In genomic region chr12:6867407-6868210, GRCh38 we compare ENCODE assay signal across 8 cellular contexts. TPM values are rescaled to one million over a fixed set of nuclear protein-coding genes. Genes with fewer than 3 reads are reported as not detected.
DNase-seq lines count a peak whose midpoint lies in the region; ATAC-seq, FAIRE-seq and TF ChIP-seq lines count a peak whose summit lies in the region.

TSS of gene TPI1 (plus strand) at chr12:6867531. CDS start at chr12:6867567, 36 bp downstream.

- H3K36me3 ChIP-seq in BJ (ENCODE audit: control insufficient read depth, insufficient read depth, low read length): peaks cover 38% of the 10 kb centered on the region
- peaks cover 2 to 33% of the 10 kb centered on the region in 2 experiments for H3K36me3 ChIP-seq in endothelial cell of umbilical vein (ENCODE audit: control insufficient read depth in 2 of 2, extremely low read depth in 1 of 2, insufficient read depth in 2 of 2, low read length in 2 of 2)

- dilution Hi-C loops in endothelial cell of umbilical vein (cut with MboI; ENCODE audit: extremely low pct_ligation_motif_present, low sequenced_read_pairs): no loop called here

- H2AFZ ChIP-seq in endothelial cell of umbilical vein (ENCODE audit: low read depth, low read length): peak within 1 kb of the TSS; percentile 68

- POLR2A ChIA-PET in BJ (lab: Charles Lee): interaction anchor here (0.6 to 4.7 kb wide), 7 partner anchors 11 to 403 kb away, joined by 3 to 34 read pairs (median 5); partner anchors contain the start of genes CDCA3, GAPDH and USP5
- POLR2A ChIA-PET in endothelial cell of umbilical vein (lab: Charles Lee): interaction anchor here (0.6 to 2.4 kb wide), 17 partner anchors 15 to 794 kb away, joined by 3 to 48 read pairs (median 4); partner anchors contain the start of genes C12orf57, CDCA3, LRRC23 and MLF2

- peaks cover 32% of the 10 kb centered on the region for H3K4me1 ChIP-seq in endothelial cell of umbilical vein (ENCODE audit: control insufficient read depth, extremely low read depth, insufficient read depth, low read length)

- H3K9me1 ChIP-seq in endothelial cell of umbilical vein (replicated peaks; ENCODE audit: control insufficient read depth, extremely low read depth, insufficient read depth, low read length): no peaks in the 10 kb centered on the region

- peaks cover 37% of the 10 kb centered on the region for H3K79me2 ChIP-seq in endothelial cell of umbilical vein (ENCODE audit: control insufficient read depth, insufficient read depth, low read length)

- no peaks in the 10 kb centered on the region for H4K20me1 ChIP-seq in endothelial cell of umbilical vein (replicated peaks; ENCODE audit: control insufficient read depth, extremely low read depth, insufficient read depth, low read length)

- DNase-seq in BJ (ENCODE audit: low read depth) (no peak), GM19239 (ENCODE audit: insufficient read length, low spot score) (peak; percentile 78), NOMO-1 (lab: John Stamatoyannopoulos, UW; ENCODE audit: unreplicated experiment in 2 of 2) (peak; percentile 22 to 81), activated T-cell treated with anti-CD3 and anti-CD28 coated beads for 1 hour (ENCODE audit: low read depth) (peak; percentile 68), endothelial cell of umbilical vein (ENCODE audit: low read depth, low spot score) (peak; percentile 78), midbrain (lab: John Stamatoyannopoulos, UW) (peak; percentile 90)
- DNase-seq in stimulated activated CD8-positive, alpha-beta memory T cell treated with anti-CD3 and anti-CD28 coated beads, Interleukin-15, amount 100 ng/mL, for 48 hours (ENCODE audit: low read depth in 2 of 2): peak; percentile 71 to 72

- H3K27me3 ChIP-seq in BJ (ENCODE audit: control insufficient read depth, insufficient read depth, low read length) (no peaks in the 10 kb centered on the region), endothelial cell of umbilical vein (ENCODE audit: control insufficient read depth in 2 of 2, insufficient read depth in 2 of 2, low read length in 2 of 2) (no peaks in the 10 kb centered on the region)

- FAIRE-seq in GM19239 (lab: Jason Lieb, UNC) (peak; percentile 85), endothelial cell of umbilical vein (lab: Jason Lieb, UNC) (peak; percentile 86)

- TF ChIP-seq POLR2A in endothelial cell of umbilical vein (IDR thresholded peaks at IDR 0.05; ENCODE audit: low read depth, low read length): peak; percentile 98

- no peaks in the 10 kb centered on the region for H3K9me3 ChIP-seq in endothelial cell of umbilical vein (replicated peaks; ENCODE audit: control insufficient read depth, insufficient read depth, low read length)

- peak within 1 kb of the TSS; percentile 67 for H3K9ac ChIP-seq in endothelial cell of umbilical vein (replicated peaks; ENCODE audit: extremely low read depth, insufficient read depth, low read length)

- no TSS peak for BruUV-seq in endothelial cell of umbilical vein (replicated peaks; lab: Mats Ljungman, UMichigan)

- peak within 1 kb of the TSS; percentile 43 for H3K27ac ChIP-seq in endothelial cell of umbilical vein (ENCODE audit: insufficient read depth, low read depth, low read length)

- intact Hi-C loops in endothelial cell of umbilical vein (cut with micrococcal nuclease): loop anchor here (1.0 kb wide), 1 partner anchor 15 kb away; the partner anchor contains the start of gene USP5

- peak; percentile 63 for ATAC-seq in HG03460 (IDR thresholded peaks at IDR 0.05; ENCODE audit: unreplicated experiment)

- H3K4me2 ChIP-seq in endothelial cell of umbilical vein (ENCODE audit: insufficient read depth, low read length): peak within 1 kb of the TSS; percentile 75

- H3K4me3 ChIP-seq in BJ (ENCODE audit: low read depth, low read length): peak within 1 kb of the TSS; percentile 98
- peak within 1 kb of the TSS; percentile 60 to 95 (median 75) for H3K4me3 ChIP-seq in endothelial cell of umbilical vein (replicated peaks in 1 of 3; ENCODE audit: insufficient read depth in 1 of 3, low read depth in 1 of 3, low read length in 3 of 3)

- CTCF ChIA-PET in BJ (lab: Yijun Ruan, JAX): interaction anchor here (0.9 to 9.7 kb wide), 10 partner anchors 7 to 112 kb away, joined by 3 to 112 read pairs (median 6); partner anchors contain the start of genes CDCA3, ENO2, LRRC23 and PTMS
- CTCF ChIA-PET in endothelial cell of umbilical vein (lab: Charles Lee): interaction anchor here (0.8 to 3.9 kb wide), 8 partner anchors 15 to 241 kb away, joined by 3 to 43 read pairs (median 12); partner anchors contain the start of genes C1RL, CDCA3, MLF2 and USP5

- TF ChIP-seq CTCF in BJ (IDR thresholded peaks at IDR 0.05; ENCODE audit: insufficient read depth, low read depth, low read length): no peak
- no peak for TF ChIP-seq CTCF in endothelial cell of umbilical vein (IDR thresholded peaks at IDR 0.05; ENCODE audit: extremely low read depth in 1 of 2, insufficient read depth in 1 of 2, low read depth in 1 of 2, low read length in 2 of 2)

TF ChIP-seq in endothelial cell of umbilical vein, 7 proteins besides CTCF, POLR2A, EP300 and RAD21:
- TF ChIP-seq EZH2 (IDR thresholded peaks at IDR 0.05; ENCODE audit: borderline replicate concordance, low read depth, low read length, severe bottlenecking): no peak
- TF ChIP-seq POLR2AphosphoS5 (IDR thresholded peaks at IDR 0.05; ENCODE audit: insufficient read depth, low read depth, low read length): peak; percentile 99
- TF ChIP-seq MYC (IDR thresholded peaks at IDR 0.05; ENCODE audit: low read depth, low read length): no peak

RNA-seq across cellular contexts. Expression of gene TPI1, which starts in this region (rescaled TPM):
- 2,446 and 2,656 TPM in 2 replicates for polyA plus RNA-seq in BJ (2011; rRNA removed)
- 955 and 1,949 TPM in 2 replicates for polyA minus RNA-seq in BJ (2011; rRNA and poly(A)+ RNA removed)
- 643 and 676 TPM in 2 replicates for total RNA-seq in endothelial cell of umbilical vein
- polyA plus RNA-seq in endothelial cell of umbilical vein: 1,816 and 2,057 TPM in 2 replicates
- polyA plus RNA-seq in endothelial cell of umbilical vein (2011; cell fraction: cytosol; rRNA removed): 1,485 and 1,791 TPM in 2 replicates
- polyA plus RNA-seq in endothelial cell of umbilical vein (2011; cell fraction: nucleus; rRNA removed): 885 and 1,074 TPM in 2 replicates
- polyA plus RNA-seq in endothelial cell of umbilical vein (2012): 716 and 864 TPM in 2 replicates
- 1,234 and 1,344 TPM in 2 replicates for polyA minus RNA-seq in endothelial cell of umbilical vein
- polyA minus RNA-seq in endothelial cell of umbilical vein (2011; cell fraction: cytosol; rRNA and poly(A)+ RNA removed): 498 TPM
- 180 and 242 TPM in 2 replicates for polyA minus RNA-seq in endothelial cell of umbilical vein (2011; cell fraction: nucleus; rRNA and poly(A)+ RNA removed)
